8 cellular contexts compared by ENCODE assay signal in genomic region chr6:20400476-20401402, GRCh38. TPM values are rescaled to one million over a fixed set of nuclear protein-coding genes. Genes with fewer than 3 reads are reported as not detected.
DNase-seq lines count a peak whose midpoint lies in the region; ATAC-seq, FAIRE-seq and TF ChIP-seq lines count a peak whose summit lies in the region.

No MANE protein-coding gene starts in this region.

- no peaks in the 10 kb centered on the region for H3K27me3 Mint-ChIP-seq in MCF 10A (ENCODE audit: insufficient read depth, unreplicated experiment)

- peak; percentile 0 for ATAC-seq in GM19043 (IDR thresholded peaks at IDR 0.05; ENCODE audit: low read depth, unreplicated experiment)

- H3K9me3 Mint-ChIP-seq in MCF 10A (ENCODE audit: unreplicated experiment) = no peaks in the 10 kb centered on the region

- H3K27ac ChIP-seq in ACC112 (ENCODE audit: low read depth, low read length) (no peak overlapping the region; the same call in 1 of the 2 replicates), spleen (peak overlapping the region in 7 of 8 donors; percentile 19 to 98 (median 78))

- POLR2A ChIA-PET in MCF 10A (lab: Yijun Ruan, JAX) = interaction anchor here (0.6 to 2.6 kb wide), 16 partner anchors 9 to 419 kb away, joined by 3 to 13 read pairs (median 4); partner anchors contain the start of gene CDKAL1

- H3K4me1 ChIP-seq in ACC112 (ENCODE audit: control insufficient read depth, insufficient read depth, low read length, unreplicated experiment) (no peaks in the 10 kb centered on the region), spleen (peaks cover 0 to 44% (median 23%) of the 10 kb centered on the region in 6 donors)

- H3K36me3 ChIP-seq in ACC112 (ENCODE audit: insufficient read depth, low read length) (no peaks in the 10 kb centered on the region), spleen (peaks cover 0 to 5% (median 0%) of the 10 kb centered on the region in 6 donors)

- 1% methylated on average over 24 to 29 of the region's 29 CpGs for WGBS in spleen, 5 donors

- H3K79me2 ChIP-seq in ACC112 (ENCODE audit: control insufficient read depth, insufficient read depth, low read length, unreplicated experiment) = peaks cover 29% of the 10 kb centered on the region

- no peak for TF ChIP-seq POLR2A in spleen (IDR thresholded peaks at IDR 0.05)
- no peak for TF ChIP-seq POLR2A in GM12891 (IDR thresholded peaks at IDR 0.05; ENCODE audit: low read depth, low read length)

- H3K4me3 Mint-ChIP-seq in MCF 10A (ENCODE audit: unreplicated experiment) = peak overlapping the region; percentile 98

- BruUV-seq in MCF 10A (replicated peaks; lab: Mats Ljungman, UMichigan) = TSS peak; percentile 64

- H3K27me3 ChIP-seq in ACC112 (ENCODE audit: insufficient read depth, low read length) = peaks cover 10% of the 10 kb centered on the region; the same call in 1 of the 2 replicates
- no peaks in the 10 kb centered on the region for H3K27me3 ChIP-seq in spleen (replicated peaks in 1 of 7)

- H3K9me3 ChIP-seq in spleen = no peaks in the 10 kb centered on the region

- H3K27ac Mint-ChIP-seq in MCF 10A (ENCODE audit: low read depth, unreplicated experiment) = peak overlapping the region; percentile 91

- intact Hi-C loops in MCF 10A (cut with micrococcal nuclease) = loop anchor here (1.0 to 5.0 kb wide), 4 partner anchors 110 to 308 kb away; partner anchors contain the start of gene MBOAT1
- intact Hi-C loops in spleen (cut with DNase I; ENCODE audit: low total_unique reads) = loop anchor here (5.0 to 10.0 kb wide), 2 partner anchors 106 to 127 kb away; no protein-coding TSS in a partner anchor

- H2AFZ ChIP-seq in ACC112 (ENCODE audit: low read length, unreplicated experiment) = peak overlapping the region; percentile 78

- peaks cover 14% of the 10 kb centered on the region for H3K36me3 Mint-ChIP-seq in MCF 10A (ENCODE audit: insufficient read depth, unreplicated experiment)

- H3K4me3 ChIP-seq in ACC112 (ENCODE audit: low read depth, low read length) (peak overlapping the region; percentile 82), spleen (peak overlapping the region; percentile 36 to 95 (median 72))

- H3K4me1 Mint-ChIP-seq in MCF 10A (ENCODE audit: insufficient read depth, unreplicated experiment) = peaks cover 8% of the 10 kb centered on the region

- no peak for FAIRE-seq in GM12891 (lab: Jason Lieb, UNC)

- CTCF ChIA-PET in MCF 10A (lab: Yijun Ruan, JAX) = interaction anchor here (0.6 to 3.2 kb wide), 8 partner anchors 9 to 130 kb away, joined by 3 to 22 read pairs (median 4); no protein-coding TSS in a partner anchor

- DNase-seq in NCI-H1105 treated with DMSO at 0.1 percent for 48 hours (lab: John Stamatoyannopoulos, UW) (peak; percentile 92), T follicular helper cell (ENCODE audit: low read depth) (peak; percentile 24), MCF 10A (ENCODE audit: unreplicated experiment) (peak; percentile 84), iPS-NIHi7 (ENCODE audit: extremely low spot score) (peak; percentile 74), spleen (peak; percentile 82), GM12891 (ENCODE audit: insufficient read length, low spot score) (no peak)

- TF ChIP-seq CTCF in MCF 10A (IDR thresholded peaks at IDR 0.05; ENCODE audit: unreplicated experiment) = peak; percentile 41
- peak in 2 of 11 experiments; percentile 18 to 24 for TF ChIP-seq CTCF in spleen (IDR thresholded peaks at IDR 0.05 in 8 of 11, conservative IDR thresholded peaks at IDR 0.05 in 3 of 11)

TF ChIP-seq in GM12891, 5 proteins besides CTCF, POLR2A, EP300 and RAD21:
- TF ChIP-seq SPI1 (IDR thresholded peaks at IDR 0.05; ENCODE audit: low read depth, low read length) (no peak), POU2F2 (IDR thresholded peaks at IDR 0.05; ENCODE audit: low read depth, low read length) (no peak), PAX5 (IDR thresholded peaks at IDR 0.05; ENCODE audit: insufficient read depth, low read length, severe bottlenecking) (no peak)

RNA-seq across cellular contexts. Expression of gene E2F3, which starts 0.9 kb away (rescaled TPM):
- 18.5 and 18.7 TPM in 2 replicates for total RNA-seq in MCF 10A (2022)
- 10 to 100 TPM; 13.2 to 22.9 (median 16.4) TPM for total RNA-seq in spleen
- polyA plus RNA-seq in spleen = 1 to 10 TPM; 5.8 to 7.8 (median 6.2) TPM
- polyA plus RNA-seq in GM12891 (2012; ENCODE audit: low read depth, missing spikeins) = 3.8 TPM
